ENCODE assay signal across 12 cellular contexts in the genomic region with DNA sequence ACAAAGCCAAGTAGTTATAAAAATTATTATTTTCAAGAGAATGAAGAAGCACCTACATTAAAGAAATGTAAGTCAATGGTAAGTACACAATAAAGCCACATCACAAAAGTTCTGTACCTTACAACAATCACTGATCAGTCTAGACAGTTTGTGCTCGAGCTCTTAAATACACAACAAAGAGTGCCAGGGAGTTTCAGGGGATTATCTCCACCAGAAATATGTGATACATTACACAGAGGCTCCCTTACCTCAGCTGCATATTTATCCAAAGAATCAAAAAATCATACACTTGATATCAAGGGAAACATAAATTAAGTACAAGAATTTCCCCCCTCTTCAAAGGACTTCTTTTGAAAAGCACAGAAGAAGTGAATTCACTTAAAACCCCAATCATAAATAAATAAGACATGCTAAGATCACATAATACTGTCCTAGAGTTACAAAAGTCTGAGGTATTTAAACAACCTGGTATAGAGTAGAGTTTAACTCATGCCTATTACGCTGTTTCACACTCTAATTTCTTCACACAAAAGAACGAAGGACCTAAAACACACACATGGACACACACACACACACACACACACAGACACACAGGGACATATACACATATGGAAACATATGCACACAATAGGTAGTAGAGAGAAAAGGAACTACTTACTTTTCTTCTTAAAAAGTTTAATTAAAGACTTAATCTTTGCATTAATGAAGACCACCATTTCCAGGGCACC. TPM values are rescaled to one million over a fixed set of nuclear protein-coding genes. Genes with fewer than 3 reads are reported as not detected.
DNase-seq lines count a peak whose midpoint lies in the region; ATAC-seq and TF ChIP-seq lines count a peak whose summit lies in the region.
"Had no signal": no experiment of that assay in that cellular context is flagged by ENCODE, and none has a peak within 500 bp of the region (broad histone marks: within the 10 kb centered on the region; RNA-seq: fewer than 3 reads in every experiment).

No MANE protein-coding gene starts in this region.

- peak overlapping the region; percentile 20 for H3K4me3 ChIP-seq in Caco-2 (ENCODE audit: low read depth, low read length)
- H3K4me3 ChIP-seq in ectodermal cell (ENCODE audit: insufficient read depth, low read depth, low read length) = no peak overlapping the region
- H3K4me3 ChIP-seq in mucosa of rectum (ENCODE audit: low read length in 2 of 2) = peak overlapping the region; percentile 56 to 80
- H3K4me3 ChIP-seq: esophagus muscularis mucosa had no signal

- H3K27ac Mint-ChIP-seq in Caco-2 (ENCODE audit: unreplicated experiment) = peak overlapping the region; percentile 79
- H3K27ac Mint-ChIP-seq in stimulated activated memory B cell treated with anti-CD40 and anti-IgM and Interleukin-4, amounts not matched to agents 10 μg/mL and 1 μg/mL and 100 μg/mL, for 72 hours = no peak overlapping the region
- H3K27ac Mint-ChIP-seq: activated naive CD4-positive, alpha-beta T cell treated with anti-CD3 and anti-CD28 coated beads, Interleukin-2, amount 50 U/mL, for 72 hours; CD4-positive, alpha-beta memory T cell had no signal

- DNase-seq in Caco-2 (no peak), H4 (ENCODE audit: low spot score) (no peak), iPS-NIHi7 (ENCODE audit: extremely low spot score) (no peak), HK-2 (ENCODE audit: unreplicated experiment) (no peak)
- DNase-seq: activated CD4-positive, alpha-beta T cell treated with anti-CD3 and anti-CD28 coated beads for 48 hours; CD4-positive, alpha-beta memory T cell had no signal

- peak overlapping the region; percentile 70 for H3K4me3 Mint-ChIP-seq in Caco-2 (ENCODE audit: unreplicated experiment)
- H3K4me3 Mint-ChIP-seq in stimulated activated memory B cell treated with anti-CD40 and anti-IgM and Interleukin-4, amounts not matched to agents 10 μg/mL and 1 μg/mL and 100 μg/mL, for 72 hours = no peak overlapping the region
- H3K4me3 Mint-ChIP-seq: CD4-positive, alpha-beta memory T cell had no signal

- BruUV-seq in Caco-2 (replicated peaks; lab: Mats Ljungman, UMichigan) = TSS peak; percentile 66

- H3K4me1 Mint-ChIP-seq in Caco-2 (ENCODE audit: low read depth, unreplicated experiment) = peaks cover 38% of the 10 kb centered on the region
- H3K4me1 Mint-ChIP-seq in stimulated activated memory B cell treated with anti-CD40 and anti-IgM and Interleukin-4, amounts not matched to agents 10 μg/mL and 1 μg/mL and 100 μg/mL, for 72 hours = peaks cover 22% of the 10 kb centered on the region

- no peak for TF ChIP-seq CTCF in Caco-2 (IDR thresholded peaks at IDR 0.05; ENCODE audit: insufficient read depth in 1 of 2, low read depth in 1 of 2, low read length in 1 of 2, severe bottlenecking in 1 of 2, unreplicated experiment in 1 of 2)

- no peaks in the 10 kb centered on the region for H3K9me3 Mint-ChIP-seq in Caco-2 (ENCODE audit: unreplicated experiment)
- peaks cover 2% of the 10 kb centered on the region for H3K9me3 Mint-ChIP-seq in stimulated activated memory B cell treated with anti-CD40 and anti-IgM and Interleukin-4, amounts not matched to agents 10 μg/mL and 1 μg/mL and 100 μg/mL, for 72 hours
- H3K9me3 Mint-ChIP-seq: activated naive CD4-positive, alpha-beta T cell treated with anti-CD3 and anti-CD28 coated beads, Interleukin-2, amount 50 U/mL, for 72 hours had no signal

- H3K27me3 ChIP-seq in Caco-2 (replicated peaks; ENCODE audit: control insufficient read depth, insufficient read depth, low read length) = no peaks in the 10 kb centered on the region
- no peaks in the 10 kb centered on the region for H3K27me3 ChIP-seq in ectodermal cell (ENCODE audit: control insufficient read depth, insufficient read depth, low read length, poor library complexity, severe bottlenecking)
- no peaks in the 10 kb centered on the region for H3K27me3 ChIP-seq in mucosa of rectum (ENCODE audit: control insufficient read depth in 2 of 2, insufficient read depth in 2 of 2, low read length in 2 of 2)
- H3K27me3 ChIP-seq: esophagus muscularis mucosa had no signal

- WGBS in ectodermal cell, 2 experiments = 91 to 97% methylated on average over 2 to 3 of the region's 3 CpGs

- H3K27ac ChIP-seq in ectodermal cell (ENCODE audit: insufficient read depth, low read depth, low read length, poor library complexity, severe bottlenecking) (peak overlapping the region; percentile 83), mucosa of rectum (ENCODE audit: low read depth in 2 of 2, low read length in 2 of 2) (peak overlapping the region; percentile 62 to 86)
- H3K27ac ChIP-seq: esophagus muscularis mucosa had no signal

- peaks cover 12% of the 10 kb centered on the region for H3K36me3 Mint-ChIP-seq in Caco-2 (ENCODE audit: insufficient read depth, unreplicated experiment)
- no peaks in the 10 kb centered on the region for H3K36me3 Mint-ChIP-seq in stimulated activated memory B cell treated with anti-CD40 and anti-IgM and Interleukin-4, amounts not matched to agents 10 μg/mL and 1 μg/mL and 100 μg/mL, for 72 hours
- H3K36me3 Mint-ChIP-seq: activated naive CD4-positive, alpha-beta T cell treated with anti-CD3 and anti-CD28 coated beads, Interleukin-2, amount 50 U/mL, for 72 hours; CD4-positive, alpha-beta memory T cell had no signal

- H3K9ac ChIP-seq in mucosa of rectum (ENCODE audit: low read depth in 1 of 2, low read length in 2 of 2) = peak overlapping the region; percentile 69 to 78

- intact Hi-C loops in Caco-2 (cut with micrococcal nuclease; ENCODE audit: unreplicated experiment) = no loop called here

- POLR2A ChIA-PET in Caco-2 (lab: Charles Lee) = no interaction called here

- H3K9me3 ChIP-seq in Caco-2 (no peaks in the 10 kb centered on the region), ectodermal cell (ENCODE audit: control insufficient read depth, low read length) (no peaks in the 10 kb centered on the region), mucosa of rectum (ENCODE audit: control insufficient read depth in 2 of 2, low read length in 2 of 2) (no peaks in the 10 kb centered on the region)
- H3K9me3 ChIP-seq: esophagus muscularis mucosa had no signal

- peaks cover 52% of the 10 kb centered on the region for H3K4me1 ChIP-seq in Caco-2
- H3K4me1 ChIP-seq in ectodermal cell (ENCODE audit: control insufficient read depth, insufficient read depth, low read length) = peaks cover 25% of the 10 kb centered on the region
- H3K4me1 ChIP-seq in mucosa of rectum (ENCODE audit: control insufficient read depth in 2 of 2, insufficient read depth in 2 of 2, low read length in 2 of 2) = peaks cover 11 to 57% of the 10 kb centered on the region in 2 donors

- ATAC-seq in HG03103 (IDR thresholded peaks at IDR 0.05; ENCODE audit: low read depth, unreplicated experiment) = peak; percentile 3
- no peak for ATAC-seq in stimulated activated memory B cell treated with anti-CD40 and anti-IgM and Interleukin-4, amounts not matched to agents 10 μg/mL and 1 μg/mL and 100 μg/mL, for 72 hours
- ATAC-seq: activated naive CD4-positive, alpha-beta T cell treated with anti-CD3 and anti-CD28 coated beads, Interleukin-2, amount 50 U/mL, for 72 hours had no signal

- H3K36me3 ChIP-seq in Caco-2 (ENCODE audit: control insufficient read depth, insufficient read depth, low read length) (no peaks in the 10 kb centered on the region), ectodermal cell (ENCODE audit: control insufficient read depth, insufficient read depth, low read length) (no peaks in the 10 kb centered on the region), mucosa of rectum (ENCODE audit: control insufficient read depth in 2 of 2, insufficient read depth in 2 of 2, low read length in 2 of 2) (peaks cover 4 to 7% of the 10 kb centered on the region in 2 donors)

- CTCF ChIA-PET in Caco-2 (lab: Charles Lee) = interaction anchor here (0.5 kb wide), 1 partner anchor 27 kb away, joined by 3 read pairs; no protein-coding TSS in a partner anchor

- no peaks in the 10 kb centered on the region for H3K27me3 Mint-ChIP-seq in Caco-2 (ENCODE audit: insufficient read depth, unreplicated experiment)
- H3K27me3 Mint-ChIP-seq in stimulated activated memory B cell treated with anti-CD40 and anti-IgM and Interleukin-4, amounts not matched to agents 10 μg/mL and 1 μg/mL and 100 μg/mL, for 72 hours = peaks cover 59% of the 10 kb centered on the region

RNA-seq across cellular contexts. Expression of a gene that starts 0.6 kb away (rescaled TPM):
- 39.9 and 41.9 TPM in 2 replicates for total RNA-seq in Caco-2 (2022)
- 11.9 TPM for polyA plus RNA-seq in ectodermal cell (2013, experiment 1 of 4)
- polyA plus RNA-seq in ectodermal cell (2013, experiment 2 of 4) = 12.5 TPM
- 11.4 TPM for polyA plus RNA-seq in ectodermal cell (2013, experiment 3 of 4)
- polyA plus RNA-seq in ectodermal cell (2013, experiment 4 of 4) = 11.8 TPM
- total RNA-seq in H4 (2014; rRNA removed; shearing (Covaris generic)) = 3.1 and 4.4 TPM in 2 replicates
- polyA plus RNA-seq: CD4-positive, alpha-beta memory T cell had no signal
